In genomic region chr16:46753015-46753414, GRCh38 we compare ENCODE assay signal across 26 cellular contexts. TPM values are rescaled to one million over a fixed set of nuclear protein-coding genes. Genes with fewer than 3 reads are reported as not detected.
"Had no signal": no experiment of that assay in that cellular context is flagged by ENCODE, and none has a peak within 500 bp of the region (broad histone marks: within the 10 kb centered on the region; RNA-seq: fewer than 3 reads in every experiment).

No MANE protein-coding gene starts in this region.

- H3K79me2 ChIP-seq: parathyroid adenoma had no signal

- H3K27ac ChIP-seq: body of pancreas, foreskin keratinocyte, parathyroid adenoma, sigmoid colon, thoracic aorta, upper lobe of left lung had no signal

- H3K27me3 ChIP-seq: body of pancreas, upper lobe of left lung had no signal

- H3K4me3 ChIP-seq: body of pancreas, sigmoid colon, smooth muscle cell, thoracic aorta, upper lobe of left lung had no signal

- ATAC-seq: activated T-cell treated with anti-CD3 and anti-CD28 coated beads, Interleukin-2, amount 50 U/mL, for 72 hours; body of pancreas; foreskin keratinocyte had no signal

- H2AFZ ChIP-seq: parathyroid adenoma had no signal

- H3K36me3 ChIP-seq: sigmoid colon, thoracic aorta, upper lobe of left lung had no signal

- H3K4me1 ChIP-seq: body of pancreas, foreskin keratinocyte, upper lobe of left lung had no signal

- H3K9ac ChIP-seq: parathyroid adenoma had no signal

- H3K27ac Mint-ChIP-seq: activated B cell treated with CpG ODN at 0.5 μM for 24 hours; activated T-cell treated with anti-CD3 and anti-CD28 coated beads, Interleukin-2, amount 50 U/mL, for 72 hours; memory B cell; nephron; T-helper 1 cell treated with Interleukin-12 subunit alpha and Interleukin-12 subunit beta and Interleukin-4 antibody, amounts not matched to agents 30 μg/mL and 1 μg/mL, for 36 hours had no signal

- H3K9me3 Mint-ChIP-seq: activated B cell treated with CpG ODN at 0.5 μM for 24 hours; activated T-cell treated with anti-CD3 and anti-CD28 coated beads, Interleukin-2, amount 50 U/mL, for 72 hours; memory B cell; nephron; T-helper 1 cell treated with Interleukin-12 subunit alpha and Interleukin-12 subunit beta and Interleukin-4 antibody, amounts not matched to agents 30 μg/mL and 1 μg/mL, for 36 hours had no signal

- H3K27me3 Mint-ChIP-seq: activated B cell treated with CpG ODN at 0.5 μM for 24 hours, memory B cell had no signal

- H3K36me3 Mint-ChIP-seq: memory B cell had no signal

- H3K4me2 ChIP-seq: smooth muscle cell had no signal

- DNase-seq: activated B cell treated with CpG ODN at 0.5 μM for 24 hours; activated CD4-positive, alpha-beta T cell treated with anti-CD3 and anti-CD28 coated beads for 4 hours; activated CD4-positive, alpha-beta T cell treated with anti-CD3 and anti-CD28 coated beads, Interleukin-2, amount 50 U/mL, for 48 hours; activated effector memory CD4-positive, alpha-beta T cell treated with Interleukin-2 at 50 U/mL for 16 hours; activated naive CD4-positive, alpha-beta T cell treated with anti-CD3 and anti-CD28 coated beads, Interleukin-2, amount 50 U/mL, for 16 hours; activated T-cell treated with anti-CD3 and anti-CD28 coated beads, Interleukin-2, amount 50 U/mL, for 72 hours; anterior cingulate cortex; body of pancreas; caudate nucleus; effector memory CD4-positive, alpha-beta T cell; foreskin keratinocyte; hippocampal formation; kidney glomerular epithelial cell; nucleus accumbens; sigmoid colon; stimulated activated CD4-positive, alpha-beta T cell treated with anti-CD3 and anti-CD28 coated beads, Interleukin-2, amount 100 ng/mL, for 48 hours; stimulated activated CD8-positive, alpha-beta memory T cell treated with anti-CD3 and anti-CD28 coated beads, Interleukin-4, amount 100 ng/mL, for 48 hours; stimulated activated naive CD4-positive, alpha-beta T cell treated with Interleukin-2 at 50 U/mL for 16 hours; T1000; upper lobe of left lung had no signal

- H3K4me3 Mint-ChIP-seq: activated B cell treated with CpG ODN at 0.5 μM for 24 hours; activated T-cell treated with anti-CD3 and anti-CD28 coated beads, Interleukin-2, amount 50 U/mL, for 72 hours; memory B cell; nephron; T-helper 1 cell treated with Interleukin-12 subunit alpha and Interleukin-12 subunit beta and Interleukin-4 antibody, amounts not matched to agents 30 μg/mL and 1 μg/mL, for 36 hours had no signal

- H3K9me3 ChIP-seq: body of pancreas, sigmoid colon, thoracic aorta, upper lobe of left lung had no signal

RNA-seq across cellular contexts. Expression of gene MYLK3, which starts 4.9 kb away (rescaled TPM):
- polyA plus RNA-seq: foreskin keratinocyte had no signal
